Comparison of ENCODE assay signal across 22 cellular contexts in the genomic region with DNA sequence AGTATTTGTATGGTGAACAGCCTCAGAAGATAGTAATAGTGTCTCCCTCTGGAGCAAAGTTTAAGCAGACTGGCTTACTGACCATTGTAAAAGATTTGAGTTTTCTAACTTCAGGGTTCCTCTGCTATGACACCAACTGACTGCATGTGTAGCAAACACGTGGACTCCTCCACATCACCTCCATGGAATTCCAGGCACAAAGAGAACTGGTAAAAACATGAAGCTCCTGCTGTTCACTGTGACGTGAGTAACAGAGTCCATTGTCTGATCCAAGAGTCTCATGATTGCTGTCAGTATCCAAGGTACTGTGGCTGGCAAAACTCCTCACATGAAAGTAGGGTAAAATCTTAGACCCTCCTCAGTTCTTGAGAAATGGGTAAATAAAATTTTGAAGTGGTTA.
DNase-seq lines count a peak whose midpoint lies in the region; ATAC-seq, FAIRE-seq and TF ChIP-seq lines count a peak whose summit lies in the region.
"Had no signal": no experiment of that assay in that cellular context is flagged by ENCODE, and none has a peak within 500 bp of the region (broad histone marks: within the 10 kb centered on the region; RNA-seq: fewer than 3 reads in every experiment).

No MANE protein-coding gene starts in this region.

- no peak for ATAC-seq in GM19452 (IDR thresholded peaks at IDR 0.05; ENCODE audit: unreplicated experiment)

- peak overlapping the region; percentile 19 for H3K27ac ChIP-seq in mesenchymal stem cell (ENCODE audit: low read length, poor library complexity, severe bottlenecking)
- H3K27ac ChIP-seq: BLaER1 treated with 17β-estradiol and CSF1 and Interleukin-3, amounts not matched to agents 10 nM and 100 nM; esophagus squamous epithelium; spleen had no signal

- H3K79me1 ChIP-seq in mesenchymal stem cell (replicated peaks; ENCODE audit: low read length, poor library complexity, severe bottlenecking): no peaks in the 10 kb centered on the region

- H3K27ac Mint-ChIP-seq in CD14-positive monocyte: no peak overlapping the region
- H3K27ac Mint-ChIP-seq: activated T-helper 1 cell treated with anti-CD3 and anti-CD28 coated beads, Interleukin-12 subunit alpha, Interleukin-12 subunit beta, Interleukin-2, Interleukin-4 antibody, amounts not matched to agents 30 ng/mL and 10 ng/mL and 1 ng/mL, durations not matched to agents 14 hours and 24 hours and 36 hours; nephron progenitor cell; progenitor cell of endocrine pancreas had no signal

- no peaks in the 10 kb centered on the region for H3K9me3 ChIP-seq in mesenchymal stem cell (ENCODE audit: control insufficient read depth, low read length)
- H3K9me3 ChIP-seq: BLaER1 treated with 17β-estradiol and CSF1 and Interleukin-3, amounts not matched to agents 10 nM and 100 nM; esophagus squamous epithelium; spleen had no signal

- no peaks in the 10 kb centered on the region for H3K36me3 ChIP-seq in mesenchymal stem cell (ENCODE audit: control insufficient read depth in 1 of 2, insufficient read depth in 2 of 2, low read depth in 1 of 2, low read length in 2 of 2)
- H3K36me3 ChIP-seq: BLaER1 treated with 17β-estradiol and CSF1 and Interleukin-3, amounts not matched to agents 10 nM and 100 nM; esophagus squamous epithelium; spleen had no signal

- H3K23ac ChIP-seq in mesenchymal stem cell (ENCODE audit: low read length in 2 of 2): no peak overlapping the region

- peaks cover 2% of the 10 kb centered on the region for H3K4me1 ChIP-seq in mesenchymal stem cell (ENCODE audit: control insufficient read depth, insufficient read depth, low read depth, low read length)
- H3K4me1 ChIP-seq: esophagus squamous epithelium, spleen had no signal

- H3K9ac ChIP-seq in mesenchymal stem cell (ENCODE audit: low read length): no peak overlapping the region
- H3K9ac ChIP-seq: BLaER1 treated with 17β-estradiol and CSF1 and Interleukin-3, amounts not matched to agents 10 nM and 100 nM had no signal

- no peak overlapping the region for H2BK120ac ChIP-seq in mesenchymal stem cell (ENCODE audit: low read depth, low read length)

- H4K91ac ChIP-seq in mesenchymal stem cell (ENCODE audit: low read length): no peak overlapping the region

- H3K4me3 ChIP-seq in epithelial cell of esophagus (ENCODE audit: low read length) (no peak overlapping the region), mesenchymal stem cell (ENCODE audit: insufficient read depth in 1 of 2, low read depth in 1 of 2, low read length in 2 of 2) (no peak overlapping the region)
- H3K4me3 ChIP-seq: BLaER1 treated with 17β-estradiol and CSF1 and Interleukin-3, amounts not matched to agents 10 nM and 100 nM; esophagus squamous epithelium; spleen had no signal

- peaks cover 14% of the 10 kb centered on the region for H3K4me1 Mint-ChIP-seq in CD14-positive monocyte

- no peak overlapping the region for H3K4ac ChIP-seq in mesenchymal stem cell (ENCODE audit: low read depth in 1 of 2, low read length in 2 of 2)

- DNase-seq in EH (ENCODE audit: low read depth) (peak; percentile 69), RCC 7860 (ENCODE audit: low spot score) (peak; percentile 17), epithelial cell of esophagus (ENCODE audit: low read depth) (peak; percentile 80), mesenchymal stem cell (peak; percentile 17), cardiac septum (ENCODE audit: low spot score) (no peak), SKM-1 treated with dmso at 0.1 percent for 144 hours (lab: John Stamatoyannopoulos, UW; ENCODE audit: unreplicated experiment) (no peak), CD14-positive monocyte (ENCODE audit: low spot score) (no peak)
- DNase-seq: central memory CD4-positive, alpha-beta T cell; esophagus squamous epithelium; GOT3; hippocampal formation; kidney; NCI-H2029; nephron progenitor cell; SIG-M5; spleen; stimulated activated CD8-positive, alpha-beta memory T cell treated with anti-CD3 and anti-CD28 coated beads, Interleukin-4, amount 100 ng/mL, for 48 hours; substantia nigra had no signal

- no peak overlapping the region for H2BK12ac ChIP-seq in mesenchymal stem cell (ENCODE audit: low read length in 2 of 2)

- WGBS in mesenchymal stem cell: 17% methylated on average over 2 of the region's 2 CpGs

- peaks cover 0 to 8% (median 0%) of the 10 kb centered on the region in 7 donors for H3K9me3 Mint-ChIP-seq in CD14-positive monocyte
- H3K9me3 Mint-ChIP-seq: activated T-helper 1 cell treated with anti-CD3 and anti-CD28 coated beads, Interleukin-12 subunit alpha, Interleukin-12 subunit beta, Interleukin-2, Interleukin-4 antibody, amounts not matched to agents 30 ng/mL and 10 ng/mL and 1 ng/mL, durations not matched to agents 14 hours and 24 hours and 36 hours had no signal

- TF ChIP-seq CTCF in epithelial cell of esophagus (IDR thresholded peaks at IDR 0.05; ENCODE audit: insufficient read depth, low read depth, low read length, missing control alignments): no peak
- no peak for TF ChIP-seq CTCF in CD14-positive monocyte (IDR thresholded peaks at IDR 0.05)

- H3K4me3 Mint-ChIP-seq in CD14-positive monocyte: no peak overlapping the region
- H3K4me3 Mint-ChIP-seq: activated T-helper 1 cell treated with anti-CD3 and anti-CD28 coated beads, Interleukin-12 subunit alpha, Interleukin-12 subunit beta, Interleukin-2, Interleukin-4 antibody, amounts not matched to agents 30 ng/mL and 10 ng/mL and 1 ng/mL, durations not matched to agents 14 hours and 24 hours and 36 hours; nephron progenitor cell had no signal

- no peaks in the 10 kb centered on the region for H3K36me3 Mint-ChIP-seq in CD14-positive monocyte

- H3K27me3 ChIP-seq in mesenchymal stem cell (ENCODE audit: control insufficient read depth in 1 of 2, insufficient read depth in 1 of 2, low read length in 2 of 2): no peaks in the 10 kb centered on the region
- H3K27me3 ChIP-seq: esophagus squamous epithelium had no signal

- no peak for FAIRE-seq in RCC 7860 (lab: Jason Lieb, UNC)
- FAIRE-seq: kidney had no signal

- H2BK5ac ChIP-seq in mesenchymal stem cell (ENCODE audit: low read depth, low read length, poor library complexity, severe bottlenecking): no peak overlapping the region

- H2AK5ac ChIP-seq in mesenchymal stem cell (ENCODE audit: low read length, severe bottlenecking): no peak overlapping the region

- H2BK15ac ChIP-seq in mesenchymal stem cell (ENCODE audit: low read depth, poor library complexity, severe bottlenecking): no peak overlapping the region

- intact Hi-C loops in cardiac septum (cut with DNase I): no loop called here
- intact Hi-C loops in CD14-positive monocyte (cut with micrococcal nuclease): no loop called here

- no peak overlapping the region for H3K18ac ChIP-seq in mesenchymal stem cell (ENCODE audit: low read depth in 1 of 2, low read length in 2 of 2)

- no peak overlapping the region for H3K14ac ChIP-seq in mesenchymal stem cell (ENCODE audit: low read length in 2 of 2)

- no peak overlapping the region for H4K8ac ChIP-seq in mesenchymal stem cell (ENCODE audit: low read length)

- H3K27me3 Mint-ChIP-seq in CD14-positive monocyte (ENCODE audit: low read depth in 3 of 3): peaks cover 5 to 24% (median 9%) of the 10 kb centered on the region in 3 donors

- no peak overlapping the region for H2AFZ ChIP-seq in mesenchymal stem cell (ENCODE audit: low read depth, low read length)

- H3K4me2 ChIP-seq in mesenchymal stem cell (ENCODE audit: low read length, poor library complexity, severe bottlenecking): no peak overlapping the region
- H3K4me2 ChIP-seq: BLaER1 treated with 17β-estradiol and CSF1 and Interleukin-3, amounts not matched to agents 10 nM and 100 nM had no signal

Comparison
In these comparisons a context has a peak if more than half of its experiments do, and no peak if none do; other contexts are left out.
1. DNase-seq: peak in EH (single experiment), RCC 7860 (single experiment), epithelial cell of esophagus (single experiment) and mesenchymal stem cell (single experiment); none in cardiac septum (single experiment), SKM-1 treated with dmso at 0.1 percent for 144 hours (single experiment) and CD14-positive monocyte (single experiment).